Comparison of ENCODE assay signal across 15 cellular contexts in the genomic region with DNA sequence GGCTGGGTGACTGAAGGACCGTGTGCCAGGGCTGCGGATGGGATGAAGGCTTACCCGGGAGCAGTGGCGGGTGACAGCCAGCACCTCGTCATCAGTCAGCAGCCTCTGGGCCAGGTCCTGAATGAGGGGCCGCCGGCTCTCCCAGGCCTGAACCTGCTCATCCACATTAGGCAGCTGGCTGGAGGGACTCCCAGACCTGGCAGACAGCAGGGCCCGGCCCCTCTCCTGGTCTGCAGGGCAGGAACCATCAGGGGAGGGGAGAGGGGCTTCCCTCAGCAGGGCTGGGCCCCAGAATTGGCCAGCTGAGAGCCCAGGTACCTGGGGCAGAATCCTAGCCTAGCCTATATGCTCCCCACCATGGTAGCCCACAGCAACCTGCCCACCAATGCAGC. TPM values are rescaled to one million over a fixed set of nuclear protein-coding genes. Genes with fewer than 3 reads are reported as not detected.
DNase-seq lines count a peak whose midpoint lies in the region; ATAC-seq and TF ChIP-seq lines count a peak whose summit lies in the region.
"Had no signal": no experiment of that assay in that cellular context is flagged by ENCODE, and none has a peak within 500 bp of the region (broad histone marks: within the 10 kb centered on the region; RNA-seq: fewer than 3 reads in every experiment).

No MANE protein-coding gene starts in this region.

- no peak for ATAC-seq in activated T-helper 17 cell treated with anti-CD3 and anti-CD28 coated beads, Interleukin-2, amount 50 U/mL, for 72 hours (replicated peaks)
- no peak for ATAC-seq in GM21576 (IDR thresholded peaks at IDR 0.05; ENCODE audit: unreplicated experiment)
- ATAC-seq: HepG2, K562 had no signal

- DNase-seq in HFFc6: no peak
- DNase-seq in fibroblast of lung (ENCODE audit: low read depth in 2 of 2): no peak
- DNase-seq in GM19238 (ENCODE audit: insufficient read length, low spot score): no peak
- DNase-seq in H4 (ENCODE audit: low spot score): no peak
- no peak for DNase-seq in cerebellar nuclear complex (lab: John Stamatoyannopoulos, UW)
- DNase-seq: BE2C; Caco-2; CD8-positive, alpha-beta memory T cell; DND-41; GDM1 had no signal

- no peak overlapping the region for H3K4me3 ChIP-seq in BLaER1
- H3K4me3 ChIP-seq in fibroblast of lung (replicated peaks in 1 of 4; ENCODE audit: control extremely low read depth in 1 of 4, insufficient read depth in 1 of 4, low read depth in 3 of 4, low read length in 4 of 4): no peak overlapping the region
- H3K4me3 ChIP-seq: K562 had no signal

- no peaks in the 10 kb centered on the region for H3K9me3 Mint-ChIP-seq in HFFc6
- no peaks in the 10 kb centered on the region for H3K9me3 Mint-ChIP-seq in activated T-helper 17 cell treated with anti-CD3 and anti-CD28 coated beads, Interleukin-2, amount 50 U/mL, for 72 hours
- H3K9me3 Mint-ChIP-seq: CD8-positive, alpha-beta memory T cell had no signal

- peaks cover 41% of the 10 kb centered on the region for H3K4me1 Mint-ChIP-seq in HFFc6 (ENCODE audit: low read depth)
- peaks cover 20% of the 10 kb centered on the region for H3K4me1 Mint-ChIP-seq in activated T-helper 17 cell treated with anti-CD3 and anti-CD28 coated beads, Interleukin-2, amount 50 U/mL, for 72 hours

- no peaks in the 10 kb centered on the region for H3K79me2 ChIP-seq in fibroblast of lung (ENCODE audit: control insufficient read depth, insufficient read depth, low read length)

- H4K20me1 ChIP-seq in BLaER1: no peaks in the 10 kb centered on the region
- no peaks in the 10 kb centered on the region for H4K20me1 ChIP-seq in fibroblast of lung (ENCODE audit: control insufficient read depth, extremely low read depth, insufficient read depth, low read length)

- no peak overlapping the region for H2AFZ ChIP-seq in fibroblast of lung (ENCODE audit: low read length)

- H3K4me1 ChIP-seq in BLaER1 (peaks cover 81% of the 10 kb centered on the region), fibroblast of lung (ENCODE audit: control insufficient read depth, extremely low read depth, insufficient read depth, low read length) (peaks cover 26% of the 10 kb centered on the region)

- H3K4me3 Mint-ChIP-seq in HFFc6: no peak overlapping the region
- peak overlapping the region; percentile 32 for H3K4me3 Mint-ChIP-seq in activated T-helper 17 cell treated with anti-CD3 and anti-CD28 coated beads, Interleukin-2, amount 50 U/mL, for 72 hours
- H3K4me3 Mint-ChIP-seq: CD8-positive, alpha-beta memory T cell had no signal

- H3K36me3 ChIP-seq in BLaER1 (no peaks in the 10 kb centered on the region), fibroblast of lung (ENCODE audit: control insufficient read depth, insufficient read depth, low read length) (no peaks in the 10 kb centered on the region)
- H3K36me3 ChIP-seq: BE2C had no signal

- H3K27ac Mint-ChIP-seq in HFFc6: peak overlapping the region; percentile 83
- peak overlapping the region; percentile 26 for H3K27ac Mint-ChIP-seq in activated T-helper 17 cell treated with anti-CD3 and anti-CD28 coated beads, Interleukin-2, amount 50 U/mL, for 72 hours
- H3K27ac Mint-ChIP-seq: CD8-positive, alpha-beta memory T cell had no signal

- H3K4me2 ChIP-seq in BLaER1 (peak overlapping the region; percentile 99; the same call in 1 of the 2 replicates), fibroblast of lung (ENCODE audit: extremely low read depth, insufficient read depth, low read length) (no peak overlapping the region)

- H3K27me3 Mint-ChIP-seq in HFFc6 (ENCODE audit: insufficient read depth): peaks cover 9% of the 10 kb centered on the region
- H3K27me3 Mint-ChIP-seq in activated T-helper 17 cell treated with anti-CD3 and anti-CD28 coated beads, Interleukin-2, amount 50 U/mL, for 72 hours: peaks cover 28% of the 10 kb centered on the region

- no peaks in the 10 kb centered on the region for H3K27me3 ChIP-seq in BLaER1
- H3K27me3 ChIP-seq in fibroblast of lung (ENCODE audit: control insufficient read depth, insufficient read depth, low read length): no peaks in the 10 kb centered on the region
- H3K27me3 ChIP-seq: BE2C had no signal

- H3K9me3 ChIP-seq in BLaER1: no peaks in the 10 kb centered on the region
- no peaks in the 10 kb centered on the region for H3K9me3 ChIP-seq in fibroblast of lung (ENCODE audit: control insufficient read depth, insufficient read depth, low read depth, low read length)
- H3K9me3 ChIP-seq: BE2C, Caco-2 had no signal

- TF ChIP-seq CTCF in HFFc6 (IDR thresholded peaks at IDR 0.05): no peak
- no peak for TF ChIP-seq CTCF in fibroblast of lung (conservative IDR thresholded peaks at IDR 0.05 in 1 of 2, IDR thresholded peaks at IDR 0.05 in 1 of 2; ENCODE audit: low read depth in 1 of 2, low read length in 2 of 2)

- H3K36me3 Mint-ChIP-seq in HFFc6 (ENCODE audit: low read depth): no peaks in the 10 kb centered on the region
- H3K36me3 Mint-ChIP-seq in activated T-helper 17 cell treated with anti-CD3 and anti-CD28 coated beads, Interleukin-2, amount 50 U/mL, for 72 hours (ENCODE audit: low read depth): no peaks in the 10 kb centered on the region

- no peak overlapping the region for H3K9ac ChIP-seq in BLaER1
- no peak overlapping the region for H3K9ac ChIP-seq in fibroblast of lung (ENCODE audit: insufficient read depth, low read length)

- H3K27ac ChIP-seq in BLaER1: no peak overlapping the region; the same call in 1 of the 2 replicates
- peak overlapping the region; percentile 32 for H3K27ac ChIP-seq in fibroblast of lung (ENCODE audit: insufficient read depth, low read length)

RNA-seq across cellular contexts. Expression of a gene that starts 15.4 kb away (rescaled TPM):
- 1 to 10 TPM; 1.1 to 1.9 (median 1.2) TPM for total RNA-seq in HFFc6 (2021; fragmentation: NEBNext Ultra II Directional; extraction: Animal tissue kit (Norgen Biotek cat#: 25700))
- 1 to 10 TPM in 1 of 2 donors, under 1 TPM in 1; 0.48 to 2.9 TPM for total RNA-seq in activated T-helper 17 cell treated with anti-CD3 and anti-CD28 coated beads, Interleukin-2, amount 50 U/mL, for 72 hours
- 1.3 TPM in 2 replicates for total RNA-seq in fibroblast of lung
- 0.42 and 0.50 TPM in 2 replicates for polyA plus RNA-seq in fibroblast of lung
- polyA plus RNA-seq in fibroblast of lung (2012): 1.0 and 1.4 TPM in 2 replicates
- 0.08 TPM in 1 of 2 replicates, not detected in the other for polyA minus RNA-seq in fibroblast of lung (ENCODE audit: low replicate concordance)
- 0.21 and 0.97 TPM in 2 replicates for total RNA-seq in H4 (2014; rRNA removed; shearing (Covaris generic))

RNA-seq across cellular contexts. Expression of a gene that starts 15.5 kb away (rescaled TPM):
- 10 to 100 TPM; 44.1 to 57.4 (median 50.5) TPM for total RNA-seq in HFFc6 (2021; fragmentation: NEBNext Ultra II Directional; extraction: Animal tissue kit (Norgen Biotek cat#: 25700))
- total RNA-seq in activated T-helper 17 cell treated with anti-CD3 and anti-CD28 coated beads, Interleukin-2, amount 50 U/mL, for 72 hours: 100 to 1,000 TPM in 1 of 2 donors, 10 to 100 TPM in 1; 45.9 to 150 TPM
- 39.3 and 55.0 TPM in 2 replicates for total RNA-seq in fibroblast of lung
- 79.3 and 90.9 TPM in 2 replicates for polyA plus RNA-seq in fibroblast of lung
- polyA plus RNA-seq in fibroblast of lung (2012): 48.7 and 51.3 TPM in 2 replicates
- 125 and 157 TPM in 2 replicates for polyA minus RNA-seq in fibroblast of lung (ENCODE audit: low replicate concordance)
- 35.7 and 35.8 TPM in 2 replicates for total RNA-seq in H4 (2014; rRNA removed; shearing (Covaris generic))

RNA-seq across cellular contexts. Expression of a gene that starts 16.0 kb away (rescaled TPM):
- total RNA-seq in HFFc6 (2021; fragmentation: NEBNext Ultra II Directional; extraction: Animal tissue kit (Norgen Biotek cat#: 25700)): 10 to 100 TPM; 66.8 to 80.5 (median 74.6) TPM
- 10 to 100 TPM; 15.0 to 24.8 TPM for total RNA-seq in activated T-helper 17 cell treated with anti-CD3 and anti-CD28 coated beads, Interleukin-2, amount 50 U/mL, for 72 hours
- 120 and 129 TPM in 2 replicates for total RNA-seq in fibroblast of lung
- 33.2 and 34.7 TPM in 2 replicates for polyA plus RNA-seq in fibroblast of lung
- 71.7 and 81.3 TPM in 2 replicates for polyA plus RNA-seq in fibroblast of lung (2012)
- polyA minus RNA-seq in fibroblast of lung (ENCODE audit: low replicate concordance): 51.1 and 59.0 TPM in 2 replicates
- 24.3 and 26.2 TPM in 2 replicates for total RNA-seq in H4 (2014; rRNA removed; shearing (Covaris generic))

RNA-seq across cellular contexts. Expression of a gene that starts 28.2 kb away (rescaled TPM):
- total RNA-seq in HFFc6 (2021; fragmentation: NEBNext Ultra II Directional; extraction: Animal tissue kit (Norgen Biotek cat#: 25700)): 1 to 10 TPM; 5.7 to 9.5 (median 7.0) TPM
- 10 to 100 TPM; 12.0 to 24.9 TPM for total RNA-seq in activated T-helper 17 cell treated with anti-CD3 and anti-CD28 coated beads, Interleukin-2, amount 50 U/mL, for 72 hours
- total RNA-seq in fibroblast of lung: 6.1 and 8.0 TPM in 2 replicates
- 3.8 and 6.7 TPM in 2 replicates for polyA plus RNA-seq in fibroblast of lung
- polyA plus RNA-seq in fibroblast of lung (2012): 4.1 and 6.2 TPM in 2 replicates
- polyA minus RNA-seq in fibroblast of lung (ENCODE audit: low replicate concordance): 7.5 and 14.6 TPM in 2 replicates
- 6.7 and 8.0 TPM in 2 replicates for total RNA-seq in H4 (2014; rRNA removed; shearing (Covaris generic))

RNA-seq across cellular contexts. Expression of a gene that starts 28.3 kb away (rescaled TPM):
- 100 to 1,000 TPM; 101 to 120 (median 115) TPM for total RNA-seq in HFFc6 (2021; fragmentation: NEBNext Ultra II Directional; extraction: Animal tissue kit (Norgen Biotek cat#: 25700))
- 10 to 100 TPM; 50.1 to 58.7 TPM for total RNA-seq in activated T-helper 17 cell treated with anti-CD3 and anti-CD28 coated beads, Interleukin-2, amount 50 U/mL, for 72 hours
- 54.4 and 61.4 TPM in 2 replicates for total RNA-seq in fibroblast of lung
- polyA plus RNA-seq in fibroblast of lung: 62.1 and 87.5 TPM in 2 replicates
- polyA plus RNA-seq in fibroblast of lung (2012): 102 and 139 TPM in 2 replicates
- polyA minus RNA-seq in fibroblast of lung (ENCODE audit: low replicate concordance): 31.9 and 43.6 TPM in 2 replicates
- total RNA-seq in H4 (2014; rRNA removed; shearing (Covaris generic)): 94.3 and 105 TPM in 2 replicates
